In the genomic region with DNA sequence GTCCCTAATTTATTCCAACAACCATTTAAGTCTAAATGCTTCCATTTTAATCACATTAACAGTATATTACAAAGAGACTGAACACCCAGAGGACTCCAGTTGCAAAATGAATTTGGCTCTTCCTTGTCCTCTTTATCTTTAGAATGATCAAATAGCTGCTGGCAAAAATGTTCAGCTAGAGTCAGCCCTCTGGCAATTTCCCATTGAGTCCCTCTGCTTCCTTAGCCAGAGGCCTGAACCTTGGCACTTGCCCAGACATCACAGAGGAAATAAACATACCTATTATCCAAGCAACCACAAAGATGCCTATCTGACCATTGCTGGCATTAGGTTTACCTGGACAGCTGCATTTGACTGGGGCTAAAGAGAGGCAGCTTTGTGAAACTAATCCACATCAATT, we compare ENCODE assay signal across 8 cellular contexts.
DNase-seq lines count a peak whose midpoint lies in the region; TF ChIP-seq lines count a peak whose summit lies in the region.

No MANE protein-coding gene starts in this region.

- H3K36me3 ChIP-seq in fibroblast of lung (ENCODE audit: control insufficient read depth, insufficient read depth, low read length) = no peaks in the 10 kb centered on the region
- H3K36me3 ChIP-seq in suprapubic skin = no peaks in the 10 kb centered on the region
- no peaks in the 10 kb centered on the region for H3K36me3 ChIP-seq in colonic mucosa

- H3K27me3 ChIP-seq in fibroblast of lung (ENCODE audit: control insufficient read depth, insufficient read depth, low read length) (no peaks in the 10 kb centered on the region), suprapubic skin (no peaks in the 10 kb centered on the region), colonic mucosa (no peaks in the 10 kb centered on the region)

- no peak overlapping the region for H3K4me3 ChIP-seq in fibroblast of lung (replicated peaks in 1 of 4; ENCODE audit: control extremely low read depth in 1 of 4, insufficient read depth in 1 of 4, low read depth in 3 of 4, low read length in 4 of 4)
- no peak overlapping the region for H3K4me3 ChIP-seq in suprapubic skin
- H3K4me3 ChIP-seq in colonic mucosa = no peak overlapping the region

- DNase-seq in NCI-H748 (lab: John Stamatoyannopoulos, UW; ENCODE audit: unreplicated experiment) (peak; percentile 36), NCI-H748 treated with DMSO at 0.1 percent for 48 hours (lab: John Stamatoyannopoulos, UW) (no peak), OCI-M1 (lab: John Stamatoyannopoulos, UW) (peak; percentile 39), fibroblast of lung (ENCODE audit: low read depth in 2 of 2) (peak; percentile 71 to 82), superior temporal gyrus (ENCODE audit: extremely low spot score) (peak; percentile 39), suprapubic skin (ENCODE audit: low spot score in 2 of 2) (no peak), colonic mucosa (no peak)
- DNase-seq in activated CD8-positive, alpha-beta memory T cell treated with anti-CD3 and anti-CD28 coated beads, Interleukin-2, amount 50 U/mL, for 4 hours = no peak

- peaks cover 4% of the 10 kb centered on the region for H3K4me1 ChIP-seq in fibroblast of lung (ENCODE audit: control insufficient read depth, extremely low read depth, insufficient read depth, low read length)
- peaks cover 19% of the 10 kb centered on the region for H3K4me1 ChIP-seq in suprapubic skin
- H3K4me1 ChIP-seq in colonic mucosa = no peaks in the 10 kb centered on the region

- intact Hi-C loops in colonic mucosa (cut with DNase I) = no loop called here

- no peak overlapping the region for H3K4me2 ChIP-seq in fibroblast of lung (ENCODE audit: extremely low read depth, insufficient read depth, low read length)

- no peak overlapping the region for H2AFZ ChIP-seq in fibroblast of lung (ENCODE audit: low read length)

- no peaks in the 10 kb centered on the region for H4K20me1 ChIP-seq in fibroblast of lung (ENCODE audit: control insufficient read depth, extremely low read depth, insufficient read depth, low read length)

- H3K79me2 ChIP-seq in fibroblast of lung (ENCODE audit: control insufficient read depth, insufficient read depth, low read length) = no peaks in the 10 kb centered on the region

- no peak for TF ChIP-seq EP300 in suprapubic skin (IDR thresholded peaks at IDR 0.05)

- H3K9me3 ChIP-seq in fibroblast of lung (ENCODE audit: control insufficient read depth, insufficient read depth, low read depth, low read length) (no peaks in the 10 kb centered on the region), suprapubic skin (no peaks in the 10 kb centered on the region), colonic mucosa (no peaks in the 10 kb centered on the region)

- no peak for TF ChIP-seq POLR2A in suprapubic skin (IDR thresholded peaks at IDR 0.05)

- H3K27ac ChIP-seq in fibroblast of lung (ENCODE audit: insufficient read depth, low read length) = no peak overlapping the region
- H3K27ac ChIP-seq in suprapubic skin = no peak overlapping the region
- H3K27ac ChIP-seq in colonic mucosa = no peak overlapping the region

- TF ChIP-seq CTCF in fibroblast of lung (conservative IDR thresholded peaks at IDR 0.05 in 1 of 2, IDR thresholded peaks at IDR 0.05 in 1 of 2; ENCODE audit: low read depth in 1 of 2, low read length in 2 of 2) (no peak), suprapubic skin (IDR thresholded peaks at IDR 0.05) (no peak), colonic mucosa (IDR thresholded peaks at IDR 0.05) (no peak)

- H3K9ac ChIP-seq in fibroblast of lung (ENCODE audit: insufficient read depth, low read length) (no peak overlapping the region), colonic mucosa (ENCODE audit: low read depth in 2 of 2, low read length in 2 of 2) (no peak overlapping the region)

Comparison
In these comparisons a context has a peak if more than half of its experiments do, and no peak if none do; other contexts are left out.
1. DNase-seq: peak in NCI-H748 (single experiment), OCI-M1 (single experiment), fibroblast of lung (2 of 2) and superior temporal gyrus (single experiment); none in NCI-H748 treated with DMSO at 0.1 percent for 48 hours (single experiment), suprapubic skin (0 of 2), activated CD8-positive, alpha-beta memory T cell treated with anti-CD3 and anti-CD28 coated beads, Interleukin-2, amount 50 U/mL, for 4 hours (single experiment) and colonic mucosa (single experiment).